ENCODE assay signal across 15 cellular contexts in genomic region chr10:86506499-86506898, GRCh38. TPM values are rescaled to one million over a fixed set of nuclear protein-coding genes. Genes with fewer than 3 reads are reported as not detected.
DNase-seq lines count a peak whose midpoint lies in the region; ATAC-seq and TF ChIP-seq lines count a peak whose summit lies in the region.
"Had no signal": no experiment of that assay in that cellular context is flagged by ENCODE, and none has a peak within 500 bp of the region (broad histone marks: within the 10 kb centered on the region; RNA-seq: fewer than 3 reads in every experiment).

No MANE protein-coding gene starts in this region.

- peaks cover 5% of the 10 kb centered on the region for H3K36me3 ChIP-seq in CD8-positive, alpha-beta memory T cell (ENCODE audit: insufficient read depth, low read length)
- H3K36me3 ChIP-seq in Panc1 (ENCODE audit: control insufficient read depth, insufficient read depth, low read length), result peaks cover 4% of the 10 kb centered on the region; the same call in 1 of the 2 replicates

- no peak overlapping the region for H3K27ac ChIP-seq in CD8-positive, alpha-beta memory T cell (ENCODE audit: low read depth, low read length)
- H3K27ac ChIP-seq in Panc1 (ENCODE audit: low read length), result 0 out of 2 replicates have a peak overlapping the region, but pooled peaks have one; percentile 23
- H3K27ac ChIP-seq: stomach had no signal

- no peaks in the 10 kb centered on the region for H3K9me3 ChIP-seq in CD8-positive, alpha-beta memory T cell (ENCODE audit: low read length)
- no peaks in the 10 kb centered on the region for H3K9me3 ChIP-seq in Panc1 (ENCODE audit: control insufficient read depth, insufficient read depth, low read depth, low read length)
- H3K9me3 ChIP-seq: stomach had no signal

- POLR2A ChIA-PET in CD8-positive, alpha-beta memory T cell (lab: Charles Lee), result no interaction called here
- POLR2A ChIA-PET in Panc1 (lab: Charles Lee), result no interaction called here

- H3K27me3 Mint-ChIP-seq in CD8-positive, alpha-beta memory T cell, result no peaks in the 10 kb centered on the region
- no peaks in the 10 kb centered on the region for H3K27me3 Mint-ChIP-seq in memory B cell
- no peaks in the 10 kb centered on the region for H3K27me3 Mint-ChIP-seq in endothelial cell (ENCODE audit: unreplicated experiment)

- H3K36me3 Mint-ChIP-seq in CD8-positive, alpha-beta memory T cell, result peaks cover 0 to 42% (median 3%) of the 10 kb centered on the region in 3 donors
- peaks cover 7% of the 10 kb centered on the region for H3K36me3 Mint-ChIP-seq in memory B cell
- peaks cover 3% of the 10 kb centered on the region for H3K36me3 Mint-ChIP-seq in endothelial cell (ENCODE audit: low read depth, unreplicated experiment)

- H3K4me1 ChIP-seq in CD8-positive, alpha-beta memory T cell (ENCODE audit: insufficient read depth, low read length), result peaks cover 22% of the 10 kb centered on the region
- peaks cover 25% of the 10 kb centered on the region for H3K4me1 ChIP-seq in Panc1 (ENCODE audit: control insufficient read depth, insufficient read depth, low read length)

- H3K27ac Mint-ChIP-seq in CD8-positive, alpha-beta memory T cell, result peak overlapping the region in 5 of 8 donors; percentile 38 to 83 (median 79)
- H3K27ac Mint-ChIP-seq in memory B cell, result peak overlapping the region; percentile 30
- H3K27ac Mint-ChIP-seq in endothelial cell (ENCODE audit: unreplicated experiment), result no peak overlapping the region

- H3K4me3 Mint-ChIP-seq in CD8-positive, alpha-beta memory T cell, result peak overlapping the region in 4 of 7 donors; percentile 27 to 56 (median 44)
- no peak overlapping the region for H3K4me3 Mint-ChIP-seq in memory B cell
- H3K4me3 Mint-ChIP-seq in endothelial cell (ENCODE audit: unreplicated experiment), result no peak overlapping the region

- CTCF ChIA-PET in CD8-positive, alpha-beta memory T cell (lab: Charles Lee), result interaction anchor here (1.1 kb wide), 1 partner anchor 17 kb away, joined by 3 read pairs; no protein-coding TSS in a partner anchor
- CTCF ChIA-PET in Panc1 (lab: Charles Lee), result no interaction called here

- H3K4me1 Mint-ChIP-seq in CD8-positive, alpha-beta memory T cell, result peaks cover 27 to 54% (median 34%) of the 10 kb centered on the region in 3 donors
- peaks cover 7% of the 10 kb centered on the region for H3K4me1 Mint-ChIP-seq in memory B cell
- H3K4me1 Mint-ChIP-seq in endothelial cell (ENCODE audit: unreplicated experiment), result peaks cover 6% of the 10 kb centered on the region

- H3K4me3 ChIP-seq in CD8-positive, alpha-beta memory T cell (ENCODE audit: low read length), result no peak overlapping the region
- H3K4me3 ChIP-seq in Panc1 (ENCODE audit: low read depth in 2 of 2, low read length in 2 of 2), result no peak overlapping the region
- H3K4me3 ChIP-seq: stomach had no signal

- no peaks in the 10 kb centered on the region for H3K27me3 ChIP-seq in CD8-positive, alpha-beta memory T cell (ENCODE audit: insufficient read depth, low read length, poor library complexity, severe bottlenecking)
- H3K27me3 ChIP-seq in Panc1 (ENCODE audit: control insufficient read depth, insufficient read depth, low read length), result no peaks in the 10 kb centered on the region
- H3K27me3 ChIP-seq: stomach had no signal

- no peak for DNase-seq in CD8-positive, alpha-beta memory T cell
- DNase-seq in Panc1 (ENCODE audit: low read depth, low spot score) (no peak), memory B cell (ENCODE audit: low spot score in 2 of 2) (no peak), NCI-H2107 treated with DMSO at 0.1 percent for 48 hours (lab: John Stamatoyannopoulos, UW; ENCODE audit: unreplicated experiment) (no peak), endothelial cell (ENCODE audit: low spot score) (no peak)
- DNase-seq in effector CD8-positive, alpha-beta T cell (lab: John Stamatoyannopoulos, UW), result no peak
- DNase-seq: activated T-cell treated with anti-CD3 and anti-CD28 coated beads for 4 hours, amygdala, GF-D8, small intestine, stomach, SW 1271 had no signal

- in situ Hi-C loops in Panc1 (cut with HindIII; ENCODE audit: low pct_unique_long_range_greater_than_20kb, low sequenced_read_pairs), result no loop called here

- TF ChIP-seq CTCF in Panc1 (IDR thresholded peaks at IDR 0.05), result no peak
- TF ChIP-seq CTCF in endothelial cell (IDR thresholded peaks at IDR 0.05; ENCODE audit: unreplicated experiment), result no peak

- H3K9me3 Mint-ChIP-seq in CD8-positive, alpha-beta memory T cell, result no peaks in the 10 kb centered on the region
- H3K9me3 Mint-ChIP-seq in memory B cell (no peaks in the 10 kb centered on the region), endothelial cell (ENCODE audit: unreplicated experiment) (no peaks in the 10 kb centered on the region)

- ATAC-seq in GM21723 (IDR thresholded peaks at IDR 0.05; ENCODE audit: unreplicated experiment), result peak; percentile 63
- ATAC-seq in Panc1, result peak; percentile 74
- ATAC-seq in memory B cell (ENCODE audit: low read depth), result no peak
- ATAC-seq in GM18861 (IDR thresholded peaks at IDR 0.05; ENCODE audit: unreplicated experiment), result no peak
- ATAC-seq: activated CD4-positive, CD25-positive, alpha-beta regulatory T cell treated with anti-CD3 and anti-CD28 coated beads, Interleukin-2, amount 50 U/mL, for 24 hours had no signal

- no TSS peak for BruUV-seq in Panc1 (replicated peaks; lab: Mats Ljungman, UMichigan)

- intact Hi-C loops in Panc1 (cut with micrococcal nuclease; ENCODE audit: unreplicated experiment), result no loop called here

RNA-seq across cellular contexts. Expression of gene WAPL, which starts 15.1 kb away (rescaled TPM):
- total RNA-seq in CD8-positive, alpha-beta memory T cell, result 10 to 100 TPM; 49.7 to 54.2 TPM
- 41.9 TPM for polyA plus RNA-seq in CD8-positive, alpha-beta memory T cell
- 56.2 TPM for total RNA-seq in Panc1 (2021; ENCODE audit: unreplicated experiment)
- 31.9 TPM for polyA plus RNA-seq in Panc1 (2012; ENCODE audit: insufficient read length)
- total RNA-seq in endothelial cell (ENCODE audit: unreplicated experiment), result 41.8 TPM

Comparison
In these comparisons a context has a peak if more than half of its experiments do, and no peak if none do; other contexts are left out.
1. H3K4me3 Mint-ChIP-seq: peak in CD8-positive, alpha-beta memory T cell (4 of 7); none in memory B cell (single experiment) and endothelial cell (single experiment).
2. ATAC-seq: peak in GM21723 (single experiment) and Panc1 (single experiment); none in memory B cell (single experiment) and GM18861 (single experiment).